ENCODE assay signal across 1 cellular context in the genomic region with DNA sequence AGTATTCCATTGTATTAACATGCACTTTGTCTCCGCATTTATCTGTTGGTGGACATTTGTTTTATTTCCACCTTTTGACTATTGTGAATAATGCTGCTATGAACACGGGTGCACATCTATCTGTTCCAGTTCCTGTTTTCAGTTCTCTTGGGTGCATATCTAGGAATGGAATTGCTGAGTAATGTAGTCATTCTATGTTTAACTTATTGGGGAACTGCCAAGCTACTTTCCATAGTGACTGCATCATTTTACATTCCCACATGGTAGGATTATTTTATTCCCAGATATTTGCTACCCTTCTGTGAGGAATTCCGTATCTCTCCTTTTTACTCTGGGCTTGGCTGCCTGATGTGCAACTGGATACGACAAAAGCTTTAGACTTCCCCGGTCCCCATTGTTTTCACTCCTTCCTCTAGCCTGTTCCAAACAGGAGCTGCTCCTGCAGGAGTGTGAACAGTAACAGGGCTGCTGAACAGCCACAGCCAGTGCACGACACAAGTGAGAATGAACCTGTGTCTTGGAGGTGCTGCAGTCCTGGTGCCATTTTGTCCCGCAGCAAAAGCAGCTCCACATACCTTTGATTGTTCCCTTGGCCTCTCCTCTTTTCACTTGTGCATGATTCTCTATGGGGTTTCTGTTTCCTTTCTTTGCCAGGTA.
TF ChIP-seq lines count a peak whose summit lies in the region.

No MANE protein-coding gene starts in this region.

TF ChIP-seq in SK-N-SH, 30 proteins besides CTCF, POLR2A, EP300 and RAD21 (continued from another document):
- TF ChIP-seq ZBTB33 (IDR thresholded peaks at IDR 0.05; ENCODE audit: borderline replicate concordance, low read depth): no peak
- no peak for TF ChIP-seq POLR2AphosphoS5 (IDR thresholded peaks at IDR 0.05; ENCODE audit: low read depth, low read length)
- no peak for TF ChIP-seq FOSL2 (IDR thresholded peaks at IDR 0.05; ENCODE audit: borderline replicate concordance, low read depth)
- no peak for TF ChIP-seq SIN3A (IDR thresholded peaks at IDR 0.05; ENCODE audit: borderline replicate concordance, low read depth, low read length)
- no peak for TF ChIP-seq RXRA (IDR thresholded peaks at IDR 0.05; ENCODE audit: borderline replicate concordance, low read depth)
- TF ChIP-seq FOXM1 (IDR thresholded peaks at IDR 0.05; ENCODE audit: low read depth): no peak
- no peak for TF ChIP-seq NRF1 (IDR thresholded peaks at IDR 0.05; ENCODE audit: low read depth, low read length)
- TF ChIP-seq MXI1 (IDR thresholded peaks at IDR 0.05; ENCODE audit: low read depth, low read length): no peak
- no peak for TF ChIP-seq RFX5 (IDR thresholded peaks at IDR 0.05; ENCODE audit: low read length)
